8 cellular contexts compared by ENCODE assay signal in genomic region chr14:91369628-91370445, GRCh38. TPM values are rescaled to one million over a fixed set of nuclear protein-coding genes. Genes with fewer than 3 reads are reported as not detected.
DNase-seq lines count a peak whose midpoint lies in the region; ATAC-seq, FAIRE-seq and TF ChIP-seq lines count a peak whose summit lies in the region.

No MANE protein-coding gene starts in this region.

- no peaks in the 10 kb centered on the region for H3K79me2 ChIP-seq in keratinocyte (ENCODE audit: control insufficient read depth, insufficient read depth, low read length)

- POLR2A ChIA-PET in activated CD4-positive, alpha-beta T cell treated with anti-CD3 and anti-CD28 coated beads, Interleukin-2, amount 10 ng/mL, durations not matched to agents 7 days and 5 days (lab: Charles Lee): no interaction called here

- H3K36me3 Mint-ChIP-seq in activated CD4-positive, alpha-beta T cell treated with anti-CD3 and anti-CD28 coated beads, Interleukin-2, amount 10 ng/mL, durations not matched to agents 7 days and 5 days (ENCODE audit: low read depth): peaks cover 25% of the 10 kb centered on the region

- H3K36me3 ChIP-seq in keratinocyte (ENCODE audit: control insufficient read depth in 2 of 2, extremely low read depth in 1 of 2, insufficient read depth in 2 of 2, low read length in 2 of 2) (no peaks in the 10 kb centered on the region), gastroesophageal sphincter (no peaks in the 10 kb centered on the region)

- peak overlapping the region; percentile 14 for H3K9ac ChIP-seq in keratinocyte (ENCODE audit: control insufficient read depth, extremely low read depth, insufficient read depth, low read length)

- peak overlapping the region; percentile 51 for H3K4me3 Mint-ChIP-seq in activated CD4-positive, alpha-beta T cell treated with anti-CD3 and anti-CD28 coated beads, Interleukin-2, amount 10 ng/mL, durations not matched to agents 7 days and 5 days

- H3K27me3 ChIP-seq in keratinocyte (ENCODE audit: control insufficient read depth, extremely low read depth, insufficient read depth, low read length): no peaks in the 10 kb centered on the region
- peaks cover 18% of the 10 kb centered on the region for H3K27me3 ChIP-seq in gastroesophageal sphincter

- CTCF ChIA-PET in activated CD4-positive, alpha-beta T cell treated with anti-CD3 and anti-CD28 coated beads, Interleukin-2, amount 10 ng/mL, durations not matched to agents 7 days and 5 days (lab: Charles Lee): interaction anchor here (0.7 to 2.0 kb wide), 4 partner anchors 9 to 46 kb away, joined by 3 to 6 read pairs (median 4); no protein-coding TSS in a partner anchor

- H3K27ac ChIP-seq in keratinocyte (ENCODE audit: control insufficient read depth, insufficient read depth, low read length) (no peak overlapping the region), gastroesophageal sphincter (no peak overlapping the region)

- WGBS in gastroesophageal sphincter (ENCODE audit: low coverage in 1 of 2), 2 donors: 53% methylated on average over 6 of the region's 24 CpGs; no CpG with 5 or more reads in 1 of the 2 donors

- no peaks in the 10 kb centered on the region for H4K20me1 ChIP-seq in keratinocyte (ENCODE audit: control insufficient read depth, extremely low read depth, insufficient read depth, low read length)

- H3K4me1 ChIP-seq in keratinocyte (ENCODE audit: control insufficient read depth, extremely low read depth, insufficient read depth, low read length): peaks cover 25% of the 10 kb centered on the region
- H3K4me1 ChIP-seq in gastroesophageal sphincter: peaks cover 0 to 25% (median 5%) of the 10 kb centered on the region in 3 donors

- peak overlapping the region; percentile 87 for H3K27ac Mint-ChIP-seq in activated CD4-positive, alpha-beta T cell treated with anti-CD3 and anti-CD28 coated beads, Interleukin-2, amount 10 ng/mL, durations not matched to agents 7 days and 5 days

- FAIRE-seq in keratinocyte (lab: Jason Lieb, UNC) (peak; percentile 34), urothelium cell line (lab: Jason Lieb, UNC) (no peak)

- no peaks in the 10 kb centered on the region for H3K9me1 ChIP-seq in keratinocyte (ENCODE audit: control insufficient read depth, extremely low read depth, insufficient read depth, low read length)

- peaks cover 96% of the 10 kb centered on the region for H3K4me1 Mint-ChIP-seq in activated CD4-positive, alpha-beta T cell treated with anti-CD3 and anti-CD28 coated beads, Interleukin-2, amount 10 ng/mL, durations not matched to agents 7 days and 5 days

- peak overlapping the region; percentile 85 for H2AFZ ChIP-seq in keratinocyte (ENCODE audit: control insufficient read depth, low read length)

- peak overlapping the region; percentile 81 for H3K4me2 ChIP-seq in keratinocyte (ENCODE audit: control insufficient read depth, extremely low read depth, insufficient read depth, low read depth, low read length)

- H3K4me3 ChIP-seq in keratinocyte (ENCODE audit: control insufficient read depth in 2 of 3, extremely low read depth in 1 of 3, insufficient read depth in 2 of 3, low read depth in 1 of 3, low read length in 3 of 3) (peak overlapping the region in 2 of 3 experiments; percentile 30 to 48), gastroesophageal sphincter (no peak overlapping the region)

- no peak for TF ChIP-seq EP300 in gastroesophageal sphincter (IDR thresholded peaks at IDR 0.05)

- peak; percentile 66 for DNase-seq in stimulated activated CD4-positive, alpha-beta T cell treated with anti-CD3 and anti-CD28 coated beads, Interleukin-15, amount 100 ng/mL, for 24 hours
- DNase-seq in stimulated activated CD4-positive, alpha-beta T cell treated with anti-CD3 and anti-CD28 coated beads, Interleukin-1b, Interleukin-23, amount 100 ng/mL, for 48 hours: no peak
- no peak for DNase-seq in activated CD4-positive, alpha-beta T cell treated with anti-CD3 and anti-CD28 coated beads, Interleukin-2, amount 10 ng/mL, durations not matched to agents 7 days and 5 days
- peak; percentile 36 for DNase-seq in keratinocyte (ENCODE audit: low read depth, low spot score)
- no peak for DNase-seq in left lobe of liver (ENCODE audit: low spot score)
- DNase-seq in urothelium cell line (ENCODE audit: low spot score): no peak

- TF ChIP-seq CTCF in keratinocyte (optimal IDR thresholded peaks at IDR 0.05 in 1 of 3, IDR thresholded peaks at IDR 0.05 in 1 of 3, conservative IDR thresholded peaks at IDR 0.05 in 1 of 3; ENCODE audit: extremely low read depth in 1 of 3, insufficient read depth in 2 of 3, low read length in 3 of 3) (no peak), gastroesophageal sphincter (IDR thresholded peaks at IDR 0.05) (no peak)

- TF ChIP-seq POLR2A in gastroesophageal sphincter (IDR thresholded peaks at IDR 0.05): no peak

- ATAC-seq in gastroesophageal sphincter: no peak
- no peak for ATAC-seq in GM21717 (IDR thresholded peaks at IDR 0.05; ENCODE audit: unreplicated experiment)
- ATAC-seq in left lobe of liver: no peak

- no peaks in the 10 kb centered on the region for H3K27me3 Mint-ChIP-seq in activated CD4-positive, alpha-beta T cell treated with anti-CD3 and anti-CD28 coated beads, Interleukin-2, amount 10 ng/mL, durations not matched to agents 7 days and 5 days

- dilution Hi-C loops in keratinocyte (cut with MboI; ENCODE audit: extremely low pct_ligation_motif_present, low sequenced_read_pairs): no loop called here

- no peaks in the 10 kb centered on the region for H3K9me3 ChIP-seq in keratinocyte (ENCODE audit: control insufficient read depth, low read depth, low read length)
- H3K9me3 ChIP-seq in gastroesophageal sphincter: no peaks in the 10 kb centered on the region

- no peaks in the 10 kb centered on the region for H3K9me3 Mint-ChIP-seq in activated CD4-positive, alpha-beta T cell treated with anti-CD3 and anti-CD28 coated beads, Interleukin-2, amount 10 ng/mL, durations not matched to agents 7 days and 5 days

RNA-seq across cellular contexts. Expression of gene CCDC88C, which starts 47.8 kb away (rescaled TPM):
- 100 to 1,000 TPM; 187 to 193 TPM for total RNA-seq in activated CD4-positive, alpha-beta T cell treated with anti-CD3 and anti-CD28 coated beads, Interleukin-2, amount 10 ng/mL, durations not matched to agents 7 days and 5 days
- 1.8 to 2.4 TPM (median 1.9 TPM) in 3 replicates for polyA plus RNA-seq in keratinocyte
- polyA plus RNA-seq in keratinocyte (2011; ENCODE audit: low read depth): 5.0 TPM
- 1.3 and 1.6 TPM in 2 replicates for polyA plus RNA-seq in keratinocyte (2011; cell fraction: cytosol; rRNA removed)
- polyA plus RNA-seq in keratinocyte (2011; cell fraction: nucleus; rRNA removed): 4.0 and 5.1 TPM in 2 replicates
- polyA plus RNA-seq in keratinocyte (2012; ENCODE audit: low replicate concordance): 2.1 and 5.1 TPM in 2 replicates
- 4.0 to 5.5 TPM (median 4.1 TPM) in 3 replicates for polyA minus RNA-seq in keratinocyte
- polyA minus RNA-seq in keratinocyte (2011; cell fraction: cytosol; rRNA and poly(A)+ RNA removed): 4.2 TPM
- polyA minus RNA-seq in keratinocyte (2011; cell fraction: nucleus; rRNA and poly(A)+ RNA removed): 3.9 and 4.0 TPM in 2 replicates
- total RNA-seq in gastroesophageal sphincter (10 to 100 TPM in 1 of 4 donors, 1 to 10 TPM in 3; 2.0 to 10.1 (median 4.9) TPM), left lobe of liver (4.1 TPM)

Comparison
In these comparisons a context has a peak if more than half of its experiments do, and no peak if none do; other contexts are left out.
1. DNase-seq: peak in stimulated activated CD4-positive, alpha-beta T cell treated with anti-CD3 and anti-CD28 coated beads, Interleukin-15, amount 100 ng/mL, for 24 hours (single experiment) and keratinocyte (single experiment); none in stimulated activated CD4-positive, alpha-beta T cell treated with anti-CD3 and anti-CD28 coated beads, Interleukin-1b, Interleukin-23, amount 100 ng/mL, for 48 hours (single experiment), activated CD4-positive, alpha-beta T cell treated with anti-CD3 and anti-CD28 coated beads, Interleukin-2, amount 10 ng/mL, durations not matched to agents 7 days and 5 days (single experiment), left lobe of liver (single experiment) and urothelium cell line (single experiment).
2. H3K4me3 ChIP-seq: peak in keratinocyte (2 of 3); none in gastroesophageal sphincter (0 of 2).
3. RNA of gene CCDC88C, which starts 47.8 kb away (total RNA-seq): 187 to 193 TPM in activated CD4-positive, alpha-beta T cell treated with anti-CD3 and anti-CD28 coated beads, Interleukin-2, amount 10 ng/mL, durations not matched to agents 7 days and 5 days; 2.0 to 10.1 TPM in gastroesophageal sphincter and 4.1 TPM in left lobe of liver (single experiment); every median in the first group is over 10 times any median in the second.